ENCODE assay signal across 8 cellular contexts in genomic region chr12:122081108-122081696, GRCh38. TPM values are rescaled to one million over a fixed set of nuclear protein-coding genes. Genes with fewer than 3 reads are reported as not detected.
DNase-seq lines count a peak whose midpoint lies in the region; ATAC-seq and TF ChIP-seq lines count a peak whose summit lies in the region.

No MANE protein-coding gene starts in this region.

- TF ChIP-seq CTCF in Panc1 (IDR thresholded peaks at IDR 0.05) = no peak

- no peaks in the 10 kb centered on the region for H3K9me3 ChIP-seq in Panc1 (ENCODE audit: control insufficient read depth, insufficient read depth, low read depth, low read length)

- H3K4me1 ChIP-seq in Panc1 (ENCODE audit: control insufficient read depth, insufficient read depth, low read length) = peaks cover 31% of the 10 kb centered on the region

- BruUV-seq in Panc1 (replicated peaks; lab: Mats Ljungman, UMichigan) = no TSS peak

- in situ Hi-C loops in Panc1 (cut with HindIII; ENCODE audit: low pct_unique_long_range_greater_than_20kb, low sequenced_read_pairs) = no loop called here

- no peaks in the 10 kb centered on the region for H3K9me3 Mint-ChIP-seq in effector memory CD8-positive, alpha-beta T cell
- H3K9me3 Mint-ChIP-seq in natural killer cell treated with Interleukin-12 subunit alpha and Interleukin-12 subunit beta and Interleukin-15 and Interleukin-18, amount 100 ng/mL, for 72 hours = no peaks in the 10 kb centered on the region

- H3K36me3 ChIP-seq in Panc1 (ENCODE audit: control insufficient read depth, insufficient read depth, low read length) = peaks cover 8% of the 10 kb centered on the region; the same call in 1 of the 2 replicates

- peaks cover 50 to 61% of the 10 kb centered on the region in 2 donors for H3K4me1 Mint-ChIP-seq in effector memory CD8-positive, alpha-beta T cell (ENCODE audit: low read depth in 2 of 2)
- peaks cover 53 to 58% of the 10 kb centered on the region in 2 donors for H3K4me1 Mint-ChIP-seq in natural killer cell treated with Interleukin-12 subunit alpha and Interleukin-12 subunit beta and Interleukin-15 and Interleukin-18, amount 100 ng/mL, for 72 hours (ENCODE audit: low read depth in 2 of 2)

- H3K27ac Mint-ChIP-seq in effector memory CD8-positive, alpha-beta T cell = peak overlapping the region; percentile 89 to 92
- H3K27ac Mint-ChIP-seq in natural killer cell treated with Interleukin-12 subunit alpha and Interleukin-12 subunit beta and Interleukin-15 and Interleukin-18, amount 100 ng/mL, for 72 hours = peak overlapping the region; percentile 75 to 88

- DNase-seq in Daoy (ENCODE audit: low read depth) (peak; percentile 34), Panc1 (ENCODE audit: low read depth, low spot score) (no peak), NCI-H1105 (lab: John Stamatoyannopoulos, UW) (no peak), SW480 (ENCODE audit: low spot score) (no peak), SHP77 (lab: John Stamatoyannopoulos, UW) (no peak)
- no peak for DNase-seq in effector memory CD8-positive, alpha-beta T cell
- no peak for DNase-seq in natural killer cell treated with Interleukin-12 subunit alpha and Interleukin-12 subunit beta and Interleukin-15 and Interleukin-18, amount 100 ng/mL, for 72 hours (ENCODE audit: low spot score)

- no peaks in the 10 kb centered on the region for H3K27me3 ChIP-seq in Panc1 (ENCODE audit: control insufficient read depth, insufficient read depth, low read length)

- POLR2A ChIA-PET in Panc1 (lab: Charles Lee) = interaction anchor here (1.0 to 1.5 kb wide), 2 partner anchors 7 to 17 kb away, joined by 4 to 7 read pairs; no protein-coding TSS in a partner anchor

- peaks cover 29% of the 10 kb centered on the region for H3K36me3 Mint-ChIP-seq in effector memory CD8-positive, alpha-beta T cell (ENCODE audit: insufficient read depth)
- no peaks in the 10 kb centered on the region for H3K36me3 Mint-ChIP-seq in natural killer cell treated with Interleukin-12 subunit alpha and Interleukin-12 subunit beta and Interleukin-15 and Interleukin-18, amount 100 ng/mL, for 72 hours

- peak overlapping the region; percentile 62 to 76 for H3K4me3 ChIP-seq in Panc1 (ENCODE audit: low read depth in 2 of 2, low read length in 2 of 2)

- CTCF ChIA-PET in Panc1 (lab: Charles Lee) = no interaction called here

- H3K4me3 Mint-ChIP-seq in effector memory CD8-positive, alpha-beta T cell = peak overlapping the region; percentile 94 to 95
- H3K4me3 Mint-ChIP-seq in natural killer cell treated with Interleukin-12 subunit alpha and Interleukin-12 subunit beta and Interleukin-15 and Interleukin-18, amount 100 ng/mL, for 72 hours = peak overlapping the region; percentile 97

- no peaks in the 10 kb centered on the region for H3K27me3 Mint-ChIP-seq in effector memory CD8-positive, alpha-beta T cell
- no peaks in the 10 kb centered on the region for H3K27me3 Mint-ChIP-seq in natural killer cell treated with Interleukin-12 subunit alpha and Interleukin-12 subunit beta and Interleukin-15 and Interleukin-18, amount 100 ng/mL, for 72 hours

- no peak for ATAC-seq in Panc1
- no peak for ATAC-seq in effector memory CD8-positive, alpha-beta T cell (replicated peaks)
- peak in 1 of 2 donors; percentile 24 for ATAC-seq in natural killer cell treated with Interleukin-12 subunit alpha and Interleukin-12 subunit beta and Interleukin-15 and Interleukin-18, amount 100 ng/mL, for 72 hours
- ATAC-seq in HG03342 (IDR thresholded peaks at IDR 0.05; ENCODE audit: unreplicated experiment) = no peak

- intact Hi-C loops in Panc1 (cut with micrococcal nuclease; ENCODE audit: unreplicated experiment) = no loop called here

- H3K27ac ChIP-seq in Panc1 (ENCODE audit: low read length) = peak overlapping the region; percentile 91

RNA-seq across cellular contexts. Expression of gene MLXIP, which starts 2.6 kb away (rescaled TPM):
- total RNA-seq in Daoy (2014; rRNA removed; shearing (Covaris generic)) = 3.4 and 7.1 TPM in 2 replicates
- 124 TPM for total RNA-seq in Panc1 (2021; ENCODE audit: unreplicated experiment)
- polyA plus RNA-seq in Panc1 (2012; ENCODE audit: insufficient read length) = 115 TPM
- 10 to 100 TPM; 28.4 to 48.6 TPM for total RNA-seq in natural killer cell treated with Interleukin-12 subunit alpha and Interleukin-12 subunit beta and Interleukin-15 and Interleukin-18, amount 100 ng/mL, for 72 hours

RNA-seq across cellular contexts. Expression of gene BCL7A, which starts 59.5 kb away (rescaled TPM):
- 7.1 and 9.4 TPM in 2 replicates for total RNA-seq in Daoy (2014; rRNA removed; shearing (Covaris generic))
- total RNA-seq in Panc1 (2021; ENCODE audit: unreplicated experiment) = 14.5 TPM
- 15.1 TPM for polyA plus RNA-seq in Panc1 (2012; ENCODE audit: insufficient read length)
- total RNA-seq in natural killer cell treated with Interleukin-12 subunit alpha and Interleukin-12 subunit beta and Interleukin-15 and Interleukin-18, amount 100 ng/mL, for 72 hours = under 1 TPM; 0.33 to 0.69 TPM
